ENCODE assay signal across 17 cellular contexts in genomic region chr7:78558571-78558970, GRCh38.
"Had no signal": no experiment of that assay in that cellular context is flagged by ENCODE, and none has a peak within 500 bp of the region (broad histone marks: within the 10 kb centered on the region; RNA-seq: fewer than 3 reads in every experiment).

No MANE protein-coding gene starts in this region.

- H3K4me1 ChIP-seq: ascending aorta, breast epithelium, esophagus muscularis mucosa, left lung, pancreas had no signal

- H3K36me3 ChIP-seq: ascending aorta, breast epithelium, esophagus muscularis mucosa, left lung, pancreas, WERI-Rb-1 had no signal

- H3K27me3 ChIP-seq: ascending aorta, breast epithelium, esophagus muscularis mucosa, left lung, pancreas had no signal

- H3K4me3 ChIP-seq: ascending aorta, breast epithelium, esophagus muscularis mucosa, left lung, pancreas had no signal

- H3K9me3 ChIP-seq: ascending aorta, breast epithelium, esophagus muscularis mucosa, left lung, pancreas had no signal

- DNase-seq: activated CD4-positive, alpha-beta T cell treated with anti-CD3 and anti-CD28 coated beads for 1 hour; activated effector memory CD4-positive, alpha-beta T cell treated with anti-CD3 and anti-CD28 coated beads, Interleukin-2, amount 50 U/mL, for 16 hours; activated naive CD4-positive, alpha-beta T cell treated with anti-CD3 and anti-CD28 coated beads, Interleukin-2, amount 50 U/mL, for 16 hours; activated T-cell treated with anti-CD3 and anti-CD28 coated beads, Interleukin-2, amount 50 U/mL, for 72 hours; cerebellar nuclear complex; effector CD8-positive, alpha-beta T cell; left lung; naive thymus-derived CD4-positive, alpha-beta T cell; pancreas; stimulated activated CD4-positive, alpha-beta T cell treated with anti-CD3 and anti-CD28 coated beads, Interleukin-4, amount 100 ng/mL, for 24 hours; T-helper 17 cell; WERI-Rb-1 had no signal

- H3K27ac ChIP-seq: ascending aorta, breast epithelium, esophagus muscularis mucosa, left lung, pancreas, WERI-Rb-1 had no signal

- ATAC-seq: activated T-cell treated with anti-CD3 and anti-CD28 coated beads, Interleukin-2, amount 50 U/mL, for 72 hours; left lung; naive thymus-derived CD4-positive, alpha-beta T cell; pancreas; sciatic nerve; stimulated activated effector memory CD8-positive, alpha-beta T cell treated with anti-CD3 and anti-CD28 coated beads, Interleukin-12 subunit alpha, Interleukin-12 subunit beta, amount 100 ng/mL, for 72 hours; T-helper 17 cell had no signal
